2 cellular contexts compared by ENCODE assay signal in genomic region chr7:75808106-75808505, GRCh38.
TF ChIP-seq lines count a peak whose summit lies in the region.

No MANE protein-coding gene starts in this region.

TF ChIP-seq in SK-N-SH treated with all-trans-retinoic acid at 6 μM for 48 hours, 23 proteins besides CTCF, POLR2A, EP300 and RAD21:
- TF ChIP-seq ZFP3 (CRISPR knock-in tag; IDR thresholded peaks at IDR 0.05) (peak; percentile 80), CSRNP3 (CRISPR knock-in tag; IDR thresholded peaks at IDR 0.05) (no peak), BACH2 (CRISPR knock-in tag; IDR thresholded peaks at IDR 0.05; ENCODE audit: borderline replicate concordance) (no peak)

TF ChIP-seq in SK-N-SH, 30 proteins besides CTCF, POLR2A, EP300 and RAD21:
- no peak for TF ChIP-seq FOXM1 (IDR thresholded peaks at IDR 0.05; ENCODE audit: low read depth)
